8 cellular contexts compared by ENCODE assay signal in the genomic region with DNA sequence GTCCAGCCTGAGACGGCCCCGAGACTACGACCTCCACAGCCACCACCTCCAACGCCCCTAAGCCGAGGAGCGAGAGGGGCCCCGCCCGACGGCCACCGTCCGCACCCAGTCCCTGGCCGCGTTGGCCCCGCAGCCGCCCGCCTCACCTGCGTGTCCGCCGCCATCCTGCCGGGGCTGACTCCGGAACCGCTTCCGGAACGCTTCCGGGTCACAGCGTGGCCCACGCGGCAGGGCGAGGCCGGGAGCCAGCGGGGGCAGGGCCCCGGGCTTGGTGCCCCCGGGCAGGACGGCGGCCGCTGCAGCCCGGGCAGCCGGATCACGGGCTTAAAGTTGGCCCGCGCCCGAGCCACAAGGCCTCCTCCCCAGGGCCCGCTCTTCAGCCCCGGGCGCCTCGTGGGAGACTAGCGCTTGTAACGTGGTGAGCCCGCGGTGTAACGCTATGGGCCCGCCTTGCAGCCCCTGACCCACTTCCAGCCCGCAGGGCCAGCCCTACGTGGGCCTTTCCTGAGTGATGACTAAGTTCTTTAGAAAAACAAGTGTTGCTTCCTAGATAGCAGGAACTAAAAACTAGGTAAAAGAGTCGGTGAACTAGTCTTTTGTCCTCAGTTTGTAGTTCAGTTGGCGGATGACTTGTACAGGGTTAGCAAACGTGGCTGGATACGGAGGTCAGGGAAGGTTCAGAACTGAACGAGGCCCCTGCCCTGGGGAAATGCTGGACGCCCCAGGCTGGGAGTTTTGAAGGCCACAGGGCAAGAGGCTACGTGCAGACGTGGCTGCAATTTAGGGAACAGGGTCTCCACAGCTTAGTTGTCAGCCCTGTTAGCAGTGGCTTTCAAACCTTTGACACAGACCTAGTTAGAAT. TPM values are rescaled to one million over a fixed set of nuclear protein-coding genes. Genes with fewer than 3 reads are reported as not detected.
DNase-seq lines count a peak whose midpoint lies in the region; ATAC-seq and TF ChIP-seq lines count a peak whose summit lies in the region.

A gene with protein sequence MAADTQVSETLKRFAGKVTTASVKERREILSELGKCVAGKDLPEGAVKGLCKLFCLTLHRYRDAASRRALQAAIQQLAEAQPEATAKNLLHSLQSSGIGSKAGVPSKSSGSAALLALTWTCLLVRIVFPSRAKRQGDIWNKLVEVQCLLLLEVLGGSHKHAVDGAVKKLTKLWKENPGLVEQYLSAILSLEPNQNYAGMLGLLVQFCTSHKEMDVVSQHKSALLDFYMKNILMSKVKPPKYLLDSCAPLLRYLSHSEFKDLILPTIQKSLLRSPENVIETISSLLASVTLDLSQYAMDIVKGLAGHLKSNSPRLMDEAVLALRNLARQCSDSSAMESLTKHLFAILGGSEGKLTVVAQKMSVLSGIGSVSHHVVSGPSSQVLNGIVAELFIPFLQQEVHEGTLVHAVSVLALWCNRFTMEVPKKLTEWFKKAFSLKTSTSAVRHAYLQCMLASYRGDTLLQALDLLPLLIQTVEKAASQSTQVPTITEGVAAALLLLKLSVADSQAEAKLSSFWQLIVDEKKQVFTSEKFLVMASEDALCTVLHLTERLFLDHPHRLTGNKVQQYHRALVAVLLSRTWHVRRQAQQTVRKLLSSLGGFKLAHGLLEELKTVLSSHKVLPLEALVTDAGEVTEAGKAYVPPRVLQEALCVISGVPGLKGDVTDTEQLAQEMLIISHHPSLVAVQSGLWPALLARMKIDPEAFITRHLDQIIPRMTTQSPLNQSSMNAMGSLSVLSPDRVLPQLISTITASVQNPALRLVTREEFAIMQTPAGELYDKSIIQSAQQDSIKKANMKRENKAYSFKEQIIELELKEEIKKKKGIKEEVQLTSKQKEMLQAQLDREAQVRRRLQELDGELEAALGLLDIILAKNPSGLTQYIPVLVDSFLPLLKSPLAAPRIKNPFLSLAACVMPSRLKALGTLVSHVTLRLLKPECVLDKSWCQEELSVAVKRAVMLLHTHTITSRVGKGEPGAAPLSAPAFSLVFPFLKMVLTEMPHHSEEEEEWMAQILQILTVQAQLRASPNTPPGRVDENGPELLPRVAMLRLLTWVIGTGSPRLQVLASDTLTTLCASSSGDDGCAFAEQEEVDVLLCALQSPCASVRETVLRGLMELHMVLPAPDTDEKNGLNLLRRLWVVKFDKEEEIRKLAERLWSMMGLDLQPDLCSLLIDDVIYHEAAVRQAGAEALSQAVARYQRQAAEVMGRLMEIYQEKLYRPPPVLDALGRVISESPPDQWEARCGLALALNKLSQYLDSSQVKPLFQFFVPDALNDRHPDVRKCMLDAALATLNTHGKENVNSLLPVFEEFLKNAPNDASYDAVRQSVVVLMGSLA (N-terminal part only) (minus strand): TSS at position 182 of the 862 bp plus-strand sequence. CDS start 18 bp downstream, at position 164.

- peak within 1 kb of the TSS; percentile 64 for H3K4me3 ChIP-seq in AG09309 (ENCODE audit: control insufficient read depth, low read depth, low read length)
- peak within 1 kb of the TSS; percentile 93 to 99 (median 98) for H3K4me3 ChIP-seq in right lobe of liver

- DNase-seq in AG09309 (ENCODE audit: low read depth) (peak; percentile 21), NCI-H69 (lab: John Stamatoyannopoulos, UW) (peak; percentile 88), dermis microvascular lymphatic vessel endothelial cell (ENCODE audit: low read depth in 2 of 2) (peak; percentile 74 to 88), right lobe of liver (peak; percentile 88 to 92 (median 90))
- DNase-seq in activated CD4-positive, alpha-beta T cell treated with anti-CD3 and anti-CD28 coated beads, Interleukin-2, amount 50 U/mL, for 4 hours, result peak; percentile 83 to 84
- peak; percentile 90 for DNase-seq in stimulated activated CD4-positive, alpha-beta T cell treated with anti-CD3 and anti-CD28 coated beads, Interleukin-4, amount 100 ng/mL, for 24 hours

- ATAC-seq in GM18873 (IDR thresholded peaks at IDR 0.05; ENCODE audit: low FRiP score, unreplicated experiment) (peak; percentile 38), HG03139 (IDR thresholded peaks at IDR 0.05; ENCODE audit: unreplicated experiment) (peak; percentile 78), right lobe of liver (peak; percentile 93 to 98 (median 95))

- H3K27me3 ChIP-seq in right lobe of liver, result no peaks in the 10 kb centered on the region

- no peaks in the 10 kb centered on the region for H3K9me3 ChIP-seq in right lobe of liver

- 0% methylated on average over 20 of the region's 62 CpGs for WGBS in right lobe of liver (ENCODE audit: insufficient coverage, low coverage, low lambda C conversion rate, missing lambda C conversion rate)

- peaks cover 0 to 43% (median 28%) of the 10 kb centered on the region in 4 donors for H3K36me3 ChIP-seq in right lobe of liver

- peak within 1 kb of the TSS; percentile 78 to 85 (median 83) for H3K27ac ChIP-seq in right lobe of liver

- intact Hi-C loops in right lobe of liver (cut with DNase I), result no loop called here

- H3K4me1 ChIP-seq in right lobe of liver, result peaks cover 0 to 31% (median 12%) of the 10 kb centered on the region in 4 donors

- no peak for TF ChIP-seq CTCF in AG09309 (IDR thresholded peaks at IDR 0.05; ENCODE audit: control insufficient read depth, insufficient read depth, low read depth, low read length, missing control alignments)
- TF ChIP-seq CTCF in right lobe of liver (IDR thresholded peaks at IDR 0.05), result no peak

- peak; percentile 91 for TF ChIP-seq POLR2A in right lobe of liver (IDR thresholded peaks at IDR 0.05)

RNA-seq across cellular contexts. Expression of the gene that starts here (rescaled TPM):
- total RNA-seq in dermis microvascular lymphatic vessel endothelial cell, result 68.0 and 83.6 TPM in 2 replicates
- 10 to 100 TPM; 29.9 to 62.8 (median 39.4) TPM for total RNA-seq in right lobe of liver

Comparison
In these comparisons a context has a peak if more than half of its experiments do, and no peak if none do; other contexts are left out.
1. Peak in every context shown above with its lines: DNase-seq, ATAC-seq, H3K4me3 ChIP-seq and H3K27ac ChIP-seq.
2. DNase-seq: peak in every context shown above with its lines; median percentile 90 in right lobe of liver; 90 in stimulated activated CD4-positive, alpha-beta T cell treated with anti-CD3 and anti-CD28 coated beads, Interleukin-4, amount 100 ng/mL, for 24 hours; 88 in NCI-H69; 84 in activated CD4-positive, alpha-beta T cell treated with anti-CD3 and anti-CD28 coated beads, Interleukin-2, amount 50 U/mL, for 4 hours; 81 in dermis microvascular lymphatic vessel endothelial cell; 21 in AG09309.
3. ATAC-seq: peak in every context shown above with its lines; median percentile 95 in right lobe of liver; 78 in HG03139; 38 in GM18873.